In the genomic region with DNA sequence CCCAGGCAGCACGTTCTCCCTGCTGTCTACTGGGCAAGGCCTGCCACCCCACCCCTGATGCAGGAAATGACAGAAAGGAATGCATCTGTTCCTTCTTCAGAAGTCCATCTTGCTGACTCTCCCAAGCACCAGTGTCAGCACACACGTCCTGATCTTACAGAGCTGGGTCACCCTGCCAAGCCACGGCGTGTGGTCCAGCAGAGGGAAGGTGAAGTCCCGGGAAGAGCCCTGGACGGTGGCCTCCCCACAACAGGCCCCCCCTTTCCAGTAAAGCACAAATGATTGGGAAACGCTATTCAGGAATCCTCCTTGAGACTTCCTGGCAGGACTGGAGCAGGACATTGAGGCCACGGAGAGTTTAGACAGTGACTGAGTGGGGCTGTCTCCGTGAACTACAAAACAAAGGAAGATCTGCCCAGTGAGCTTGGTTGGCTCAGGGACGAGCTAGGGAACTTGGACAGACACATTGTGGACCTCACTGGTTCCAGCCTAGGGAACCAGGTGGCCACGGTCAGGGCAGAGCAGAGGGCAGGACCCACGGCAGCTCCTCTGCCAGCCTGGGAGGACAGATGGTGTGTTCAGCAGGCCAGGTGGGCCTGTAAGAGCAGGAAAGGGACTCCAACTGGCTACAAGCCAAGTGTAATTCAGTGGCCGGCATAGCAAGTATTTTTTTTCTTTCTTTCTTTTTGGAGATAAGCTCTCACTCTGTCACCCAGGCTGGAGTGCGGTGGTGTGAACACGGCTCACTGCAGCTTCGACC, we compare ENCODE assay signal across 1 cellular context.
TF ChIP-seq lines count a peak whose summit lies in the region.

No MANE protein-coding gene starts in this region.

TF ChIP-seq in H1, 55 proteins besides CTCF, POLR2A, EP300 and RAD21:
- no peak for TF ChIP-seq PHF8 (conservative IDR thresholded peaks at IDR 0.05; ENCODE audit: low read depth, low read length)
- TF ChIP-seq ASH2L (IDR thresholded peaks at IDR 0.05; ENCODE audit: low read length), result no peak
- TF ChIP-seq CREB1 (IDR thresholded peaks at IDR 0.05), result no peak
- no peak for TF ChIP-seq TAF7 (optimal IDR thresholded peaks at IDR 0.05; ENCODE audit: borderline replicate concordance, low read depth, low read length)
- TF ChIP-seq USF2 (IDR thresholded peaks at IDR 0.05; ENCODE audit: low read length), result no peak
- TF ChIP-seq KDM4A (IDR thresholded peaks at IDR 0.05; ENCODE audit: low read depth, low read length, severe bottlenecking), result no peak
- TF ChIP-seq SIN3A (conservative IDR thresholded peaks at IDR 0.05 in 1 of 2, IDR thresholded peaks at IDR 0.05 in 1 of 2; ENCODE audit: low read depth in 1 of 2, low read length in 2 of 2), result no peak
- TF ChIP-seq, protein P1, sequence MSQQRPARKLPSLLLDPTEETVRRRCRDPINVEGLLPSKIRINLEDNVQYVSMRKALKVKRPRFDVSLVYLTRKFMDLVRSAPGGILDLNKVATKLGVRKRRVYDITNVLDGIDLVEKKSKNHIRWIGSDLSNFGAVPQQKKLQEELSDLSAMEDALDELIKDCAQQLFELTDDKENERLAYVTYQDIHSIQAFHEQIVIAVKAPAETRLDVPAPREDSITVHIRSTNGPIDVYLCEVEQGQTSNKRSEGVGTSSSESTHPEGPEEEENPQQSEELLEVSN (IDR thresholded peaks at IDR 0.05), result no peak
- no peak for TF ChIP-seq MAFK (IDR thresholded peaks at IDR 0.05; ENCODE audit: low read depth, low read length)
